ENCODE assay signal across 1 cellular context in the genomic region with DNA sequence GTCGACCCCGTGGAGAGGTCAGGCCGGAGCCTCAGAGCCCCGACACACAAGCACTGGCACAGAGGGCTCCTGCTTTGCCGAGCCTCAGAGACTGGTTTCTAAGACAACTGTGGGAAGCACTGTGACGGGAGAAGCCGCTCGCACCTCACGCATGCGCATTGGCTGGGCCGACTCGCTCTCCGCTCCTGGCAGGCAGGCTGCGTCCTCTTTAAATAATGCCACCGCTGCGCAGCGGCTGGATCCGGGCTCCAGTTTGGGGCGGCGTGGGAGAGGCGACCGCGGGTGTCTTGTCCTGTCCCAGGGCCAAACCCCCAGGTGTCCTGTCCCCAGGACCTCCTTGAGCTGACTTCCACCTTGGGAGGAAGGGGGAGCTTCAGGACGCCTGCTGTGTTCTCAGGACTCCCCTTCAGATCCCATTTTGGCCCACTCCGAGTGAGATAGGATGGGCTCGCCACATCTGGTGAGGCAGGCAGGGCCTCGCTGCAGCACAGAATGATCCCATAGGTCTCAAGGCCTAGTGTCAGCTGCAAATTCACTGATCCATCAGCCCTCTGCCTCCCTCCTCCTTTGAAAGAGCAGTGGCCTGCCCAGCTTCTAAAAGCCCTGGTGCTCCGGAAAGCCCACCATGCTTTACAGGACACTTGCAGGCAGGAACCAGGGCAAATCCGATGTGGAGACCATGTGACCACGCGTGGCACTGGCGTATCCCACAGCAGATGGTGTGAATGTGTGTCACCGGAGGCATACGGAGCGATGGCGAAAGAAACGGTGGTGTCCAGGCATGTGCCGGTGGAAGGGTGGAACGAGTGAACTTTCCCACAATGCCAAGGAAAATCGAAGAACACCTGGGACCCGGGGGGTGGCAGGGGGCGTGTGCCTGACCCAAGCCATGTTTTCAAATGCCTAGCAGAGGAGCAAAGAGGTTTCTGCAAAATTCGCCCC.
TF ChIP-seq lines count a peak whose summit lies in the region.

No MANE protein-coding gene starts in this region.

TF ChIP-seq in IMR-90, 13 proteins besides CTCF, POLR2A, EP300 and RAD21 (continued from another document):
- no peak for TF ChIP-seq SMC3 (IDR thresholded peaks at IDR 0.05; ENCODE audit: low read depth, low read length)
- TF ChIP-seq, protein P1, sequence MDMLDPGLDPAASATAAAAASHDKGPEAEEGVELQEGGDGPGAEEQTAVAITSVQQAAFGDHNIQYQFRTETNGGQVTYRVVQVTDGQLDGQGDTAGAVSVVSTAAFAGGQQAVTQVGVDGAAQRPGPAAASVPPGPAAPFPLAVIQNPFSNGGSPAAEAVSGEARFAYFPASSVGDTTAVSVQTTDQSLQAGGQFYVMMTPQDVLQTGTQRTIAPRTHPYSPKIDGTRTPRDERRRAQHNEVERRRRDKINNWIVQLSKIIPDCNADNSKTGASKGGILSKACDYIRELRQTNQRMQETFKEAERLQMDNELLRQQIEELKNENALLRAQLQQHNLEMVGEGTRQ (IDR thresholded peaks at IDR 0.05; ENCODE audit: low read depth, low read length) = no peak
- TF ChIP-seq CEBPB (IDR thresholded peaks at IDR 0.05; ENCODE audit: low read depth, low read length) = no peak
- TF ChIP-seq, protein P2, sequence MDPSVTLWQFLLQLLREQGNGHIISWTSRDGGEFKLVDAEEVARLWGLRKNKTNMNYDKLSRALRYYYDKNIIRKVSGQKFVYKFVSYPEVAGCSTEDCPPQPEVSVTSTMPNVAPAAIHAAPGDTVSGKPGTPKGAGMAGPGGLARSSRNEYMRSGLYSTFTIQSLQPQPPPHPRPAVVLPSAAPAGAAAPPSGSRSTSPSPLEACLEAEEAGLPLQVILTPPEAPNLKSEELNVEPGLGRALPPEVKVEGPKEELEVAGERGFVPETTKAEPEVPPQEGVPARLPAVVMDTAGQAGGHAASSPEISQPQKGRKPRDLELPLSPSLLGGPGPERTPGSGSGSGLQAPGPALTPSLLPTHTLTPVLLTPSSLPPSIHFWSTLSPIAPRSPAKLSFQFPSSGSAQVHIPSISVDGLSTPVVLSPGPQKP (IDR thresholded peaks at IDR 0.05; ENCODE audit: borderline replicate concordance, low read depth, low read length) = no peak
- TF ChIP-seq BHLHE40 (IDR thresholded peaks at IDR 0.05; ENCODE audit: low read depth, low read length) = no peak
